In the genomic region with DNA sequence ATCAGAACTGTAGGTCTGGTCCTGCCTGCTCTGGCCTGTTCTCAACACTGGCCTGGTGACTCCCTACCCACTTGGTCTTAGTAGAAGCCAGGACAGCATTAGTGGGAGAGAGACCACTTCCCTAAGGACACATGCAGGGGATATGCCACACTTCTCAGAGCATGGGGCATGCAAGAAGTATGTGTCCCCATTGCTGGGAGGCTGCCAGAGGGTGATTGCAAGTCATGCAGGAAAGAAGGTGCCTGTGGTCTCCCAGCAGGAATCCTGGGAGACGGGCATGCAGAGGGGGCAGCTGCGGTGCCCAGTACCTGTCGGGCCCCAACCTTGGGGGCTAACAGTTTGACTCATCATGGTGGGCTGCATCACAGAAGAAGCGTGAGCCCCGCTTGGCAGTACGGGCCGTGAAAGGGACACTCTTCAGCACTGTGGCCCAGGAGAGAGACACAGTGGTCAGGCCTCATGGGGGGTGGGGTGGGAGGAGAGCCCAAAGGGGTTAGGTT, we compare ENCODE assay signal across 32 cellular contexts. TPM values are rescaled to one million over a fixed set of nuclear protein-coding genes. Genes with fewer than 3 reads are reported as not detected.
DNase-seq lines count a peak whose midpoint lies in the region; ATAC-seq, FAIRE-seq and TF ChIP-seq lines count a peak whose summit lies in the region.
"Had no signal": no experiment of that assay in that cellular context is flagged by ENCODE, and none has a peak within 500 bp of the region (broad histone marks: within the 10 kb centered on the region; RNA-seq: fewer than 3 reads in every experiment).

No MANE protein-coding gene starts in this region.

- intact Hi-C loops in heart right ventricle (cut with DNase I): loop anchor here in 2 of 10 donors (10.0 kb wide), 2 partner anchors 178 to 188 kb away; a partner anchor contains a TSS

- H3K9me3 Mint-ChIP-seq in nephron: no peaks in the 10 kb centered on the region
- H3K9me3 Mint-ChIP-seq: activated naive CD4-positive, alpha-beta T cell treated with anti-CD3 and anti-CD28 coated beads, Interleukin-2, amount 50 U/mL, for 24 hours; activated T-helper 2 cell treated with anti-CD3 and anti-CD28 coated beads, Interferon-gamma antibody, Interleukin-2, Interleukin-4, amounts not matched to agents 10 μg/mL and 5 μg/mL and 100 μg/mL, durations not matched to agents 14 hours and 24 hours and 36 hours; mesothelial cell of epicardium; nephron progenitor cell had no signal

- TF ChIP-seq CTCF in heart right ventricle (IDR thresholded peaks at IDR 0.05) (no peak), right atrium auricular region (IDR thresholded peaks at IDR 0.05) (no peak), nephron (IDR thresholded peaks at IDR 0.05; ENCODE audit: unreplicated experiment in 3 of 3) (no peak)

- peaks cover 19 to 71% (median 50%) of the 10 kb centered on the region in 9 donors for H3K4me1 ChIP-seq in heart right ventricle
- peaks cover 0 to 47% of the 10 kb centered on the region in 2 donors for H3K4me1 ChIP-seq in right atrium auricular region
- H3K4me1 ChIP-seq: pancreas, uterus had no signal

- no peak for FAIRE-seq in GM12891 (lab: Jason Lieb, UNC)
- FAIRE-seq: A204.1, H1, pancreas, RCC 7860, small intestine, TTC549 had no signal

- no peak overlapping the region for H3K4me3 ChIP-seq in heart right ventricle
- H3K4me3 ChIP-seq in right atrium auricular region: no peak overlapping the region
- H3K4me3 ChIP-seq: pancreas, SJSA1, uterus had no signal

- ATAC-seq in heart right ventricle: no peak
- ATAC-seq in HG03196 (IDR thresholded peaks at IDR 0.05; ENCODE audit: unreplicated experiment): no peak
- no peak for ATAC-seq in GM18873 (IDR thresholded peaks at IDR 0.05; ENCODE audit: low FRiP score, unreplicated experiment)
- ATAC-seq: left ventricle myocardium superior, pancreas had no signal

- H3K27me3 ChIP-seq in heart right ventricle (no peaks in the 10 kb centered on the region), right atrium auricular region (no peaks in the 10 kb centered on the region)
- H3K27me3 ChIP-seq: pancreas, SJSA1, uterus had no signal

- DNase-seq in heart right ventricle: no peak
- no peak for DNase-seq in right atrium auricular region (ENCODE audit: low spot score)
- no peak for DNase-seq in SKM-1 (lab: John Stamatoyannopoulos, UW; ENCODE audit: unreplicated experiment)
- no peak for DNase-seq in GM12891 (ENCODE audit: insufficient read length, low spot score)
- DNase-seq: activated CD4-positive, alpha-beta T cell treated with anti-CD3 and anti-CD28 coated beads, Interleukin-2, amount 50 U/mL, for 48 hours; activated CD8-positive, alpha-beta memory T cell treated with anti-CD3 and anti-CD28 coated beads, Interleukin-2, amount 50 U/mL, for 48 hours; central memory CD4-positive, alpha-beta T cell; DMS153; left ventricle myocardium superior; NCI-H1048; NCI-H187 treated with DMSO at 0.1 percent for 48 hours; NCI-H69; nephron progenitor cell; retina; small intestine; stimulated activated CD4-positive, alpha-beta T cell treated with anti-CD3 and anti-CD28 coated beads, Interleukin-2, amount 100 ng/mL, for 24 hours; T-helper 1 cell; uterus had no signal

- H3K9me3 ChIP-seq in heart right ventricle: no peaks in the 10 kb centered on the region
- H3K9me3 ChIP-seq in right atrium auricular region: no peaks in the 10 kb centered on the region
- H3K9me3 ChIP-seq: pancreas, SJSA1, uterus had no signal

- peaks cover 0 to 99% (median 56%) of the 10 kb centered on the region in 9 donors for H3K36me3 ChIP-seq in heart right ventricle
- H3K36me3 ChIP-seq in right atrium auricular region: peaks cover 60% of the 10 kb centered on the region
- H3K36me3 ChIP-seq: uterus had no signal

- H3K4me1 Mint-ChIP-seq in nephron: peaks cover 48% of the 10 kb centered on the region

- no peak overlapping the region for H3K4me3 Mint-ChIP-seq in nephron
- H3K4me3 Mint-ChIP-seq: activated naive CD4-positive, alpha-beta T cell treated with anti-CD3 and anti-CD28 coated beads, Interleukin-2, amount 50 U/mL, for 24 hours; mesothelial cell of epicardium; nephron progenitor cell had no signal

- no peak for TF ChIP-seq POLR2A in GM12891 (IDR thresholded peaks at IDR 0.05; ENCODE audit: low read depth, low read length)

- H3K27ac ChIP-seq in heart right ventricle: peak overlapping the region in 8 of 10 donors; percentile 66 to 90 (median 80)
- no peak overlapping the region for H3K27ac ChIP-seq in right atrium auricular region
- peak overlapping the region; percentile 65 for H3K27ac ChIP-seq in cingulate gyrus (ENCODE audit: low read depth, low read length)
- H3K27ac ChIP-seq: pancreas, SJSA1 had no signal

- H3K27ac Mint-ChIP-seq in nephron: peak overlapping the region in 2 of 3 experiments; percentile 84 to 88
- H3K27ac Mint-ChIP-seq: activated naive CD4-positive, alpha-beta T cell treated with anti-CD3 and anti-CD28 coated beads, Interleukin-2, amount 50 U/mL, for 24 hours; activated T-helper 2 cell treated with anti-CD3 and anti-CD28 coated beads, Interferon-gamma antibody, Interleukin-2, Interleukin-4, amounts not matched to agents 10 μg/mL and 5 μg/mL and 100 μg/mL, durations not matched to agents 14 hours and 24 hours and 36 hours; mesothelial cell of epicardium had no signal

- peaks cover 68% of the 10 kb centered on the region for H3K36me3 Mint-ChIP-seq in nephron (ENCODE audit: low read depth)

- H3K27me3 Mint-ChIP-seq in nephron (ENCODE audit: low read depth): no peaks in the 10 kb centered on the region
- H3K27me3 Mint-ChIP-seq: activated naive CD4-positive, alpha-beta T cell treated with anti-CD3 and anti-CD28 coated beads, Interleukin-2, amount 50 U/mL, for 24 hours had no signal

- 94% methylated on average over 7 of the region's 7 CpGs for WGBS in heart right ventricle, 2 donors

TF ChIP-seq in GM12891, 5 proteins besides CTCF, POLR2A, EP300 and RAD21:
- TF ChIP-seq SPI1 (IDR thresholded peaks at IDR 0.05; ENCODE audit: low read depth, low read length) (no peak), POU2F2 (IDR thresholded peaks at IDR 0.05; ENCODE audit: low read depth, low read length) (no peak), PAX5 (IDR thresholded peaks at IDR 0.05; ENCODE audit: insufficient read depth, low read length, severe bottlenecking) (no peak), TAF1 (IDR thresholded peaks at IDR 0.05; ENCODE audit: low read depth, low read length) (no peak), POLR2AphosphoS5 (IDR thresholded peaks at IDR 0.05; ENCODE audit: low read depth, low read length) (no peak)

RNA-seq across cellular contexts. Expression of a gene that starts 23.0 kb away (rescaled TPM):
- total RNA-seq in heart right ventricle: 10 to 100 TPM; 16.8 to 26.2 (median 21.6) TPM
- 10 to 100 TPM; 13.4 to 37.5 TPM for polyA plus RNA-seq in heart right ventricle
- 10 to 100 TPM; 14.9 to 16.0 TPM for total RNA-seq in right atrium auricular region
- polyA plus RNA-seq in GM12891 (2012; ENCODE audit: low read depth, missing spikeins): 6.6 TPM

RNA-seq across cellular contexts. Expression of a gene that starts 40.9 kb away (rescaled TPM):
- 1 to 10 TPM in 2 of 10 donors, under 1 TPM in 8; 0.25 to 1.5 (median 0.78) TPM for total RNA-seq in heart right ventricle
- under 1 TPM; 0.04 to 0.22 TPM for polyA plus RNA-seq in heart right ventricle
- under 1 TPM in 1 of 2 donors, not detected in 1; 0.28 TPM for total RNA-seq in right atrium auricular region
- 0.92 TPM for polyA plus RNA-seq in GM12891 (2012; ENCODE audit: low read depth, missing spikeins)
- total RNA-seq: temporal lobe had no signal

Comparison
In these comparisons a context has a peak if more than half of its experiments do, and no peak if none do; other contexts are left out.
1. H3K27ac ChIP-seq: peak in heart right ventricle (8 of 10) and cingulate gyrus (single experiment); none in right atrium auricular region (0 of 2).